In the genomic region with DNA sequence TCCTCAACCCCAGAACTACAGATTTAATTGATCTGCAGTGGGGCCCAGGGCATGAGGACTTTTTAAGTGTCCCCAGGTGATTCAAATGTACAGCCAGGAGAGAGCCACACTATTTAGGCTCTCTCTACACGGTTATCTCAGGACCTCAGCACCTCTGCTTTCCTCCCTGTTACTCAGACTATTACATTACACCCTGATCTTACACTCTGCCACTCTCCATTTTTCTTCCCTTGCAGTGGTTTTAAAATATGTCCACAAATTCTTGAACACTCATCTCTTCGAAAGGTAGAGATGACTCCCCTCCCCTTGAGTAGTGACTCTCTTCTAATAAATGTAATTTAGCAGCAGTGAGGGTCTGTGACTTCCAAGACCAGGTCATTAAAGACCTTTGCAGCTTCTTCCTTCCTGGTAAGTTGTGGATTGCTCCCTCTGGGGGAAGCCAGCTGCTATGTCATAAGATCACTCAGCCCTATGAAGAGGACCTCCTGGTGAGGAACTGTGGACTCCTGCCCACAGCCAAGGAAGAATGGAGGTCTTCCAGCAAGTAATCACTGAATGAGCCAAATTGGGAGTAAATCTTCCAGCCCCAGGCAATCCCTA, we compare ENCODE assay signal across 9 cellular contexts.
DNase-seq lines count a peak whose midpoint lies in the region; ATAC-seq and TF ChIP-seq lines count a peak whose summit lies in the region.
"Had no signal": no experiment of that assay in that cellular context is flagged by ENCODE, and none has a peak within 500 bp of the region (broad histone marks: within the 10 kb centered on the region; RNA-seq: fewer than 3 reads in every experiment).

No MANE protein-coding gene starts in this region.

- no peaks in the 10 kb centered on the region for H3K27me3 ChIP-seq in uterus

- H3K4me3 Mint-ChIP-seq in activated naive CD8-positive, alpha-beta T cell treated with anti-CD3 and anti-CD28 coated beads, Interleukin-2, amount 50 U/mL, for 24 hours = no peak overlapping the region
- H3K4me3 Mint-ChIP-seq in immature natural killer cell = no peak overlapping the region

- in situ Hi-C loops in KBM-7 (cut with MboI; ENCODE audit: low pct_unique_long_range_greater_than_20kb, low sequenced_read_pairs) = loop anchor here (25.0 kb wide), 1 partner anchor 326 kb away; no protein-coding TSS in a partner anchor

- no peaks in the 10 kb centered on the region for H3K36me3 ChIP-seq in uterus

- H3K9me3 ChIP-seq in uterus = no peaks in the 10 kb centered on the region

- H3K36me3 Mint-ChIP-seq in activated naive CD8-positive, alpha-beta T cell treated with anti-CD3 and anti-CD28 coated beads, Interleukin-2, amount 50 U/mL, for 24 hours (ENCODE audit: low read depth) = no peaks in the 10 kb centered on the region
- peaks cover 0 to 3% (median 0%) of the 10 kb centered on the region in 3 donors for H3K36me3 Mint-ChIP-seq in immature natural killer cell

- peak; percentile 18 to 40 (median 31) for TF ChIP-seq CTCF in uterus (IDR thresholded peaks at IDR 0.05)

- no peak overlapping the region for H3K4me3 ChIP-seq in uterus

- intact Hi-C loops in uterus (cut with DNase I; ENCODE audit: low total_unique reads) = no loop called here

- peak; percentile 68 for ATAC-seq in GM19463 (IDR thresholded peaks at IDR 0.05; ENCODE audit: unreplicated experiment)
- peak; percentile 40 for ATAC-seq in activated naive CD8-positive, alpha-beta T cell treated with anti-CD3 and anti-CD28 coated beads, Interleukin-2, amount 50 U/mL, for 24 hours

- DNase-seq in EL (peak; percentile 60), KBM-7 (peak; percentile 69), immature natural killer cell (peak; percentile 18 to 40 (median 24)), uterus (no peak), mesenteric fat pad (ENCODE audit: low spot score) (no peak), NCI-H2227 (lab: John Stamatoyannopoulos, UW; ENCODE audit: unreplicated experiment) (no peak)
- DNase-seq in activated naive CD8-positive, alpha-beta T cell treated with anti-CD3 and anti-CD28 coated beads, Interleukin-2, amount 50 U/mL, for 24 hours = no peak

- H3K27ac Mint-ChIP-seq in activated naive CD8-positive, alpha-beta T cell treated with anti-CD3 and anti-CD28 coated beads, Interleukin-2, amount 50 U/mL, for 24 hours = no peak overlapping the region
- H3K27ac Mint-ChIP-seq in immature natural killer cell = peak overlapping the region in 1 of 6 donors; percentile 8

- H3K4me1 Mint-ChIP-seq in activated naive CD8-positive, alpha-beta T cell treated with anti-CD3 and anti-CD28 coated beads, Interleukin-2, amount 50 U/mL, for 24 hours = no peaks in the 10 kb centered on the region
- no peaks in the 10 kb centered on the region for H3K4me1 Mint-ChIP-seq in immature natural killer cell

- no peaks in the 10 kb centered on the region for H3K27me3 Mint-ChIP-seq in activated naive CD8-positive, alpha-beta T cell treated with anti-CD3 and anti-CD28 coated beads, Interleukin-2, amount 50 U/mL, for 24 hours
- H3K27me3 Mint-ChIP-seq in immature natural killer cell (ENCODE audit: low read depth in 3 of 3) = peaks cover 0 to 10% (median 0%) of the 10 kb centered on the region in 3 donors

- no peaks in the 10 kb centered on the region for H3K4me1 ChIP-seq in uterus

- no peak overlapping the region for H3K27ac ChIP-seq in uterus
- H3K27ac ChIP-seq: VCaP had no signal

- no peak for TF ChIP-seq POLR2A in uterus (IDR thresholded peaks at IDR 0.05)

- no peaks in the 10 kb centered on the region for H3K9me3 Mint-ChIP-seq in activated naive CD8-positive, alpha-beta T cell treated with anti-CD3 and anti-CD28 coated beads, Interleukin-2, amount 50 U/mL, for 24 hours
- H3K9me3 Mint-ChIP-seq in immature natural killer cell = peaks cover 0 to 2% (median 0%) of the 10 kb centered on the region in 6 donors

Comparison
In these comparisons a context has a peak if more than half of its experiments do, and no peak if none do; other contexts are left out.
1. DNase-seq: peak in EL (single experiment), KBM-7 (single experiment) and immature natural killer cell (3 of 3); none in activated naive CD8-positive, alpha-beta T cell treated with anti-CD3 and anti-CD28 coated beads, Interleukin-2, amount 50 U/mL, for 24 hours (single experiment), uterus (0 of 2), mesenteric fat pad (single experiment) and NCI-H2227 (single experiment).